Comparison of ENCODE assay signal across 35 cellular contexts in genomic region chr2:24101992-24102391, GRCh38. TPM values are rescaled to one million over a fixed set of nuclear protein-coding genes. Genes with fewer than 3 reads are reported as not detected.
"Had no signal": no experiment of that assay in that cellular context is flagged by ENCODE, and none has a peak within 500 bp of the region (broad histone marks: within the 10 kb centered on the region; RNA-seq: fewer than 3 reads in every experiment).

No MANE protein-coding gene starts in this region.

- H3K27ac ChIP-seq: ascending aorta, cardiac muscle cell, VCaP had no signal

- H3K4me1 ChIP-seq: ascending aorta had no signal

- FAIRE-seq: bronchial epithelial cell had no signal

- H3K27me3 ChIP-seq: ascending aorta, cardiac muscle cell had no signal

- H3K4me3 ChIP-seq: ascending aorta, cardiac muscle cell had no signal

- H3K4me1 Mint-ChIP-seq: activated CD4-positive, alpha-beta T cell treated with anti-CD3 and anti-CD28 coated beads, Interleukin-2, amount 10 ng/mL, durations not matched to agents 24 days and 14 days; activated naive CD4-positive, alpha-beta T cell treated with anti-CD3 and anti-CD28 coated beads, Interleukin-2, amount 10 ng/mL, durations not matched to agents 7 days and 5 days; activated naive CD4-positive, alpha-beta T cell treated with anti-CD3 and anti-CD28 coated beads, Interleukin-2, amount 50 U/mL, for 24 hours; activated naive CD8-positive, alpha-beta T cell treated with anti-CD3 and anti-CD28 coated beads, Interleukin-2, amount 10 ng/mL, durations not matched to agents 7 days and 5 days; brain; central memory CD8-positive, alpha-beta T cell had no signal

- DNase-seq: activated B cell treated with CpG ODN at 0.5 μM for 24 hours; activated CD4-positive, alpha-beta memory T cell treated with anti-CD3 and anti-CD28 coated beads for 36 hours; activated CD4-positive, alpha-beta T cell treated with anti-CD3 and anti-CD28 coated beads for 4 hours; activated CD4-positive, alpha-beta T cell treated with anti-CD3 and anti-CD28 coated beads, Interleukin-2, amount 10 ng/mL, durations not matched to agents 24 days and 14 days; activated CD4-positive, alpha-beta T cell treated with anti-CD3 and anti-CD28 coated beads, Interleukin-2, amount 50 U/mL, for 1 hour; activated CD4-positive, alpha-beta T cell treated with anti-CD3 and anti-CD28 coated beads, Interleukin-2, amount 50 U/mL, for 4 hours; activated CD4-positive, CD25-positive, alpha-beta regulatory T cell treated with anti-CD3 and anti-CD28 coated beads, Interleukin-2, amount 50 U/mL, for 72 hours; activated CD8-positive, alpha-beta memory T cell treated with anti-CD3 and anti-CD28 coated beads, Interleukin-2, amount 50 U/mL, for 4 hours; activated CD8-positive, alpha-beta T cell treated with anti-CD3 and anti-CD28 coated beads for 36 hours; activated effector memory CD4-positive, alpha-beta T cell treated with Interleukin-2 at 50 U/mL for 16 hours; activated gamma-delta T cell; activated naive CD4-positive, alpha-beta T cell treated with anti-CD3 and anti-CD28 coated beads, Interleukin-2, amount 10 ng/mL, durations not matched to agents 7 days and 5 days; activated naive CD4-positive, alpha-beta T cell treated with Interleukin-2 at 50 U/mL for 16 hours; activated naive CD8-positive, alpha-beta T cell treated with anti-CD3 and anti-CD28 coated beads, Interleukin-2, amount 10 ng/mL, durations not matched to agents 7 days and 5 days; activated naive CD8-positive, alpha-beta T cell treated with anti-CD3 and anti-CD28 coated beads, Interleukin-2, amount 50 U/mL, for 24 hours; activated T-cell treated with anti-CD3 and anti-CD28 coated beads for 4 hours; activated T-cell treated with anti-CD3 and anti-CD28 coated beads, Interleukin-2, amount 50 U/mL, for 1 hour; activated T-cell treated with anti-CD3 and anti-CD28 coated beads, Interleukin-2, amount 50 U/mL, for 48 hours; amygdala; anterior cingulate cortex; cerebellar nuclear complex; T-helper 1 cell; T-helper 2 cell; T-helper 9 cell had no signal

- H3K27ac Mint-ChIP-seq: activated B cell treated with CpG ODN at 0.5 μM for 24 hours; activated CD4-positive, alpha-beta memory T cell treated with anti-CD3 and anti-CD28 coated beads for 36 hours; activated CD4-positive, alpha-beta T cell treated with anti-CD3 and anti-CD28 coated beads, Interleukin-2, amount 10 ng/mL, durations not matched to agents 24 days and 14 days; activated CD8-positive, alpha-beta T cell treated with anti-CD3 and anti-CD28 coated beads for 36 hours; activated naive CD4-positive, alpha-beta T cell treated with anti-CD3 and anti-CD28 coated beads, Interleukin-2, amount 10 ng/mL, durations not matched to agents 7 days and 5 days; activated naive CD4-positive, alpha-beta T cell treated with anti-CD3 and anti-CD28 coated beads, Interleukin-2, amount 50 U/mL, for 24 hours; activated naive CD8-positive, alpha-beta T cell; activated naive CD8-positive, alpha-beta T cell treated with anti-CD3 and anti-CD28 coated beads, Interleukin-2, amount 10 ng/mL, durations not matched to agents 7 days and 5 days; activated naive CD8-positive, alpha-beta T cell treated with anti-CD3 and anti-CD28 coated beads, Interleukin-2, amount 50 U/mL, for 24 hours; activated T-helper 2 cell treated with anti-CD3 and anti-CD28 coated beads, Interferon-gamma antibody, Interleukin-2, Interleukin-4, amounts not matched to agents 10 μg/mL and 5 μg/mL and 100 μg/mL, durations not matched to agents 14 hours and 24 hours and 36 hours; brain; T-helper 1 cell treated with Interleukin-12 subunit alpha and Interleukin-12 subunit beta and Interleukin-4 antibody, amounts not matched to agents 30 μg/mL and 1 μg/mL, for 36 hours; T-helper 2 cell treated with Interferon-gamma antibody and Interleukin-4, amounts not matched to agents 5 μg/mL and 100 μg/mL, for 36 hours had no signal

- H3K9me3 ChIP-seq: ascending aorta had no signal

- H3K27me3 Mint-ChIP-seq: activated B cell treated with CpG ODN at 0.5 μM for 24 hours; activated CD4-positive, alpha-beta memory T cell treated with anti-CD3 and anti-CD28 coated beads for 36 hours; activated CD8-positive, alpha-beta T cell treated with anti-CD3 and anti-CD28 coated beads for 36 hours; activated naive CD4-positive, alpha-beta T cell treated with anti-CD3 and anti-CD28 coated beads, Interleukin-2, amount 10 ng/mL, durations not matched to agents 7 days and 5 days; activated naive CD4-positive, alpha-beta T cell treated with anti-CD3 and anti-CD28 coated beads, Interleukin-2, amount 50 U/mL, for 24 hours; activated naive CD8-positive, alpha-beta T cell; activated naive CD8-positive, alpha-beta T cell treated with anti-CD3 and anti-CD28 coated beads, Interleukin-2, amount 50 U/mL, for 24 hours; brain; central memory CD8-positive, alpha-beta T cell had no signal

- ATAC-seq: activated CD8-positive, alpha-beta T cell treated with anti-CD3 and anti-CD28 coated beads for 36 hours; activated naive CD8-positive, alpha-beta T cell treated with anti-CD3 and anti-CD28 coated beads, Interleukin-2, amount 50 U/mL, for 24 hours had no signal

- H3K4me3 Mint-ChIP-seq: activated B cell treated with CpG ODN at 0.5 μM for 24 hours; activated CD4-positive, alpha-beta memory T cell treated with anti-CD3 and anti-CD28 coated beads for 36 hours; activated CD4-positive, alpha-beta T cell treated with anti-CD3 and anti-CD28 coated beads, Interleukin-2, amount 10 ng/mL, durations not matched to agents 24 days and 14 days; activated CD8-positive, alpha-beta T cell treated with anti-CD3 and anti-CD28 coated beads for 36 hours; activated naive CD4-positive, alpha-beta T cell treated with anti-CD3 and anti-CD28 coated beads, Interleukin-2, amount 10 ng/mL, durations not matched to agents 7 days and 5 days; activated naive CD4-positive, alpha-beta T cell treated with anti-CD3 and anti-CD28 coated beads, Interleukin-2, amount 50 U/mL, for 24 hours; activated naive CD8-positive, alpha-beta T cell; activated naive CD8-positive, alpha-beta T cell treated with anti-CD3 and anti-CD28 coated beads, Interleukin-2, amount 10 ng/mL, durations not matched to agents 7 days and 5 days; activated naive CD8-positive, alpha-beta T cell treated with anti-CD3 and anti-CD28 coated beads, Interleukin-2, amount 50 U/mL, for 24 hours; brain; central memory CD8-positive, alpha-beta T cell; T-helper 1 cell treated with Interleukin-12 subunit alpha and Interleukin-12 subunit beta and Interleukin-4 antibody, amounts not matched to agents 30 μg/mL and 1 μg/mL, for 36 hours; T-helper 2 cell treated with Interferon-gamma antibody and Interleukin-4, amounts not matched to agents 5 μg/mL and 100 μg/mL, for 36 hours had no signal

- H3K36me3 ChIP-seq: cardiac muscle cell had no signal

RNA-seq across cellular contexts. Expression of gene PFN4, which starts 21.1 kb away (rescaled TPM):
- total RNA-seq: activated CD8-positive, alpha-beta T cell treated with anti-CD3 and anti-CD28 coated beads for 36 hours; activated naive CD8-positive, alpha-beta T cell treated with anti-CD3 and anti-CD28 coated beads, Interleukin-2, amount 10 ng/mL, durations not matched to agents 7 days and 5 days; ascending aorta; cardiac muscle cell had no signal

RNA-seq across cellular contexts. Expression of gene FKBP1B, which starts 52.5 kb away (rescaled TPM):
- total RNA-seq: ascending aorta had no signal
